ENCODE assay signal across 12 cellular contexts in genomic region chr17:15351925-15352324, GRCh38. TPM values are rescaled to one million over a fixed set of nuclear protein-coding genes. Genes with fewer than 3 reads are reported as not detected.
DNase-seq lines count a peak whose midpoint lies in the region; ATAC-seq, FAIRE-seq and TF ChIP-seq lines count a peak whose summit lies in the region.
"Had no signal": no experiment of that assay in that cellular context is flagged by ENCODE, and none has a peak within 500 bp of the region (broad histone marks: within the 10 kb centered on the region; RNA-seq: fewer than 3 reads in every experiment).

No MANE protein-coding gene starts in this region.

- peak overlapping the region; percentile 69 for H3K9ac ChIP-seq in mesenchymal stem cell (ENCODE audit: low read length)

- no peak overlapping the region for H3K4me2 ChIP-seq in mesenchymal stem cell (ENCODE audit: low read length, poor library complexity, severe bottlenecking)

- no peaks in the 10 kb centered on the region for H3K27me3 ChIP-seq in MG63
- H3K27me3 ChIP-seq in mesenchymal stem cell (ENCODE audit: control insufficient read depth in 1 of 2, insufficient read depth in 1 of 2, low read length in 2 of 2), result no peaks in the 10 kb centered on the region

- no peak overlapping the region for H3K14ac ChIP-seq in mesenchymal stem cell (ENCODE audit: low read length in 2 of 2)

- no peak overlapping the region for H3K4me3 ChIP-seq in MG63
- H3K4me3 ChIP-seq in mesenchymal stem cell (ENCODE audit: insufficient read depth in 1 of 2, low read depth in 1 of 2, low read length in 2 of 2), result peak overlapping the region in 1 of 2 experiments; percentile 17

- no peaks in the 10 kb centered on the region for H3K4me1 ChIP-seq in mesenchymal stem cell (ENCODE audit: control insufficient read depth, insufficient read depth, low read depth, low read length)

- H3K27ac ChIP-seq in mesenchymal stem cell (ENCODE audit: low read length, poor library complexity, severe bottlenecking), result no peak overlapping the region

- H3K36me3 ChIP-seq in MG63 (no peaks in the 10 kb centered on the region), mesenchymal stem cell (ENCODE audit: control insufficient read depth in 1 of 2, insufficient read depth in 2 of 2, low read depth in 1 of 2, low read length in 2 of 2) (no peaks in the 10 kb centered on the region)

- peak overlapping the region; percentile 28 to 86 for H2BK12ac ChIP-seq in mesenchymal stem cell (ENCODE audit: low read length in 2 of 2)

- no peak overlapping the region for H2BK120ac ChIP-seq in mesenchymal stem cell (ENCODE audit: low read depth, low read length)

- DNase-seq in MG63 (peak; percentile 46), dedifferentiated amniotic fluid mesenchymal stem cell (ENCODE audit: extremely low spot score) (peak; percentile 81), mesenchymal stem cell (peak; percentile 65), urothelium cell line (ENCODE audit: low spot score) (peak; percentile 36), erythroblast (lab: John Stamatoyannopoulos, UW) (no peak), T-helper 17 cell (no peak)
- no peak for DNase-seq in stimulated activated CD4-positive, alpha-beta T cell treated with anti-CD3 and anti-CD28 coated beads, Interleukin-4, amount 100 ng/mL, for 1 hour
- no peak for DNase-seq in stimulated activated CD8-positive, alpha-beta memory T cell treated with anti-CD3 and anti-CD28 coated beads, Interleukin-4, amount 100 ng/mL, for 48 hours
- DNase-seq: NCI-H2029; stimulated activated naive CD4-positive, alpha-beta T cell treated with Interleukin-2 at 50 U/mL for 16 hours had no signal

- H3K79me1 ChIP-seq in mesenchymal stem cell (replicated peaks; ENCODE audit: low read length, poor library complexity, severe bottlenecking), result no peaks in the 10 kb centered on the region

- peaks cover 54% of the 10 kb centered on the region for H3K27me3 Mint-ChIP-seq in T-helper 17 cell

- FAIRE-seq in urothelium cell line (lab: Jason Lieb, UNC), result no peak

- H4K8ac ChIP-seq in mesenchymal stem cell (ENCODE audit: low read length), result peak overlapping the region; percentile 29

- no peak overlapping the region for H2AFZ ChIP-seq in mesenchymal stem cell (ENCODE audit: low read depth, low read length)

- H2BK15ac ChIP-seq in mesenchymal stem cell (ENCODE audit: low read depth, poor library complexity, severe bottlenecking), result no peak overlapping the region

- ATAC-seq in T-helper 17 cell, result no peak

- no peak overlapping the region for H4K91ac ChIP-seq in mesenchymal stem cell (ENCODE audit: low read length)

- no peaks in the 10 kb centered on the region for H3K4me1 Mint-ChIP-seq in T-helper 17 cell

- no peak overlapping the region for H3K27ac Mint-ChIP-seq in T-helper 17 cell

- no peaks in the 10 kb centered on the region for H3K9me3 ChIP-seq in MG63
- H3K9me3 ChIP-seq in mesenchymal stem cell (ENCODE audit: control insufficient read depth, low read length), result no peaks in the 10 kb centered on the region
- no peaks in the 10 kb centered on the region for H3K9me3 ChIP-seq in T-helper 17 cell (ENCODE audit: control insufficient read depth, low read length, poor library complexity, severe bottlenecking)

- H3K18ac ChIP-seq in mesenchymal stem cell (ENCODE audit: low read depth in 1 of 2, low read length in 2 of 2), result peak overlapping the region; percentile 55 to 67

- no peaks in the 10 kb centered on the region for H3K36me3 Mint-ChIP-seq in T-helper 17 cell (ENCODE audit: low read depth)

- 74% methylated on average over 3 of the region's 3 CpGs for WGBS in mesenchymal stem cell

- no peak overlapping the region for H3K23ac ChIP-seq in mesenchymal stem cell (ENCODE audit: low read length in 2 of 2)

- no peak for TF ChIP-seq POLR2A in erythroblast (IDR thresholded peaks at IDR 0.05; ENCODE audit: low read length)

- no peak overlapping the region for H2AK5ac ChIP-seq in mesenchymal stem cell (ENCODE audit: low read length, severe bottlenecking)

- H2BK5ac ChIP-seq in mesenchymal stem cell (ENCODE audit: low read depth, low read length, poor library complexity, severe bottlenecking), result no peak overlapping the region

- H3K4me3 Mint-ChIP-seq in T-helper 17 cell, result no peak overlapping the region

- peak overlapping the region in 1 of 2 experiments; percentile 82 for H3K4ac ChIP-seq in mesenchymal stem cell (ENCODE audit: low read depth in 1 of 2, low read length in 2 of 2)

RNA-seq across cellular contexts. Expression of gene TEKT3, which starts 10.5 kb away (rescaled TPM):
- total RNA-seq in MG63 (2014; rRNA removed; shearing (Covaris generic); ENCODE audit: low replicate concordance), result not detected in 2 replicates
- 0.73 TPM for polyA plus RNA-seq in mesenchymal stem cell (2013, experiment 1 of 2)
- polyA plus RNA-seq in mesenchymal stem cell (2013, experiment 2 of 2), result 1.1 TPM
- not detected for total RNA-seq in T-helper 17 cell
- total RNA-seq: activated CD8-positive, alpha-beta memory T cell treated with anti-CD3 and anti-CD28 coated beads for 36 hours; SK-MEL-5 had no signal

Comparison
In these comparisons a context has a peak if more than half of its experiments do, and no peak if none do; other contexts are left out.
1. DNase-seq: peak in MG63 (single experiment), dedifferentiated amniotic fluid mesenchymal stem cell (single experiment), mesenchymal stem cell (single experiment) and urothelium cell line (single experiment); none in stimulated activated CD4-positive, alpha-beta T cell treated with anti-CD3 and anti-CD28 coated beads, Interleukin-4, amount 100 ng/mL, for 1 hour (single experiment), erythroblast (0 of 2), stimulated activated CD8-positive, alpha-beta memory T cell treated with anti-CD3 and anti-CD28 coated beads, Interleukin-4, amount 100 ng/mL, for 48 hours (single experiment) and T-helper 17 cell (0 of 3).